In the genomic region with DNA sequence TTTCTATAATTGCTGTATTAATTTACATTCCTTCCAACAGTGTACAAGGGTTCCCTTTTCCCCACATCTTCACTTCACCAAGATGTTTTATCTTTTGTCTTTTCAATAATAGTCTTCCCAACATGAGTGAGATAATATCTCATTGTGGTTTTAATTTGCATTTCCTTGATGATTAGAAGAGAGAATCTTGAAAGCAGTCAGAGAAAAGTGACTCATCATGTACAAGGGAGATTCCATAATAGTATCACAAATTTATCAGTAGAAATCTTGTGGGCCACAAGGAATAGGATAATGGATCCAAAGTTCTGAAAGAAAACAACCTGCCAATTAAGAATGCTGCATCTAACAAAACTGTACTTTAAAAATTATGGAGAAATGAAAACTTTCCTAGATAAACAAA, we compare ENCODE assay signal across 14 cellular contexts.
A peak's percentile ranks its signal among the peaks of the same experiment; 100 is the strongest.
DNase-seq lines count a peak whose midpoint lies in the region; ATAC-seq and TF ChIP-seq lines count a peak whose summit lies in the region.
"Had no signal": no experiment of that assay in that cellular context is flagged by ENCODE, and none has a peak within 500 bp of the region (broad histone marks: within the 10 kb centered on the region; RNA-seq: fewer than 3 reads in every experiment).

No MANE protein-coding gene starts in this region.

- H3K36me3 ChIP-seq in mammary epithelial cell (ENCODE audit: insufficient read depth, low read length) (no peaks in the 10 kb centered on the region), breast epithelium (no peaks in the 10 kb centered on the region), vagina (no peaks in the 10 kb centered on the region)
- H3K36me3 ChIP-seq: gastroesophageal sphincter had no signal

- in situ Hi-C loops in mammary epithelial cell (cut with MboI; ENCODE audit: low sequenced_read_pairs in 2 of 2) = no loop called here

- no peaks in the 10 kb centered on the region for H3K4me1 ChIP-seq in mammary epithelial cell (ENCODE audit: insufficient read depth, low read length)
- no peaks in the 10 kb centered on the region for H3K4me1 ChIP-seq in breast epithelium
- no peaks in the 10 kb centered on the region for H3K4me1 ChIP-seq in vagina
- H3K4me1 ChIP-seq: gastroesophageal sphincter had no signal

- H3K27ac ChIP-seq in mammary epithelial cell (ENCODE audit: insufficient read depth, low read depth, low read length) = no peak overlapping the region
- H3K27ac ChIP-seq in breast epithelium = no peak overlapping the region
- H3K27ac ChIP-seq in vagina = no peak overlapping the region
- H3K27ac ChIP-seq: gastroesophageal sphincter had no signal

- BruUV-seq in mammary epithelial cell (replicated peaks; lab: Mats Ljungman, UMichigan) = no TSS peak

- H3K27me3 Mint-ChIP-seq in mesothelial cell of epicardium (ENCODE audit: low read depth) = no peaks in the 10 kb centered on the region

- H3K36me3 Mint-ChIP-seq in mesothelial cell of epicardium = peaks cover 3% of the 10 kb centered on the region

- H3K4me3 ChIP-seq in mammary epithelial cell (replicated peaks in 1 of 3; ENCODE audit: insufficient read depth in 1 of 3, low read depth in 2 of 3, low read length in 3 of 3) (no peak overlapping the region), breast epithelium (no peak overlapping the region), vagina (no peak overlapping the region)
- H3K4me3 ChIP-seq: gastroesophageal sphincter had no signal

- H3K27me3 ChIP-seq in mammary epithelial cell (ENCODE audit: insufficient read depth, low read length) (no peaks in the 10 kb centered on the region), breast epithelium (no peaks in the 10 kb centered on the region), vagina (no peaks in the 10 kb centered on the region)
- H3K27me3 ChIP-seq: gastroesophageal sphincter had no signal

- ATAC-seq in HG02759 (IDR thresholded peaks at IDR 0.05; ENCODE audit: unreplicated experiment) (peak; percentile 75), left colon (no peak)
- ATAC-seq: gastroesophageal sphincter had no signal

- H2AFZ ChIP-seq in mammary epithelial cell (ENCODE audit: low read depth, low read length) = no peak overlapping the region

- no peaks in the 10 kb centered on the region for H3K4me1 Mint-ChIP-seq in mesothelial cell of epicardium

- H3K9me3 ChIP-seq in mammary epithelial cell (replicated peaks; ENCODE audit: insufficient read depth, low read length) = no peaks in the 10 kb centered on the region
- peaks cover 0 to 8% of the 10 kb centered on the region in 2 donors for H3K9me3 ChIP-seq in breast epithelium
- no peaks in the 10 kb centered on the region for H3K9me3 ChIP-seq in vagina
- H3K9me3 ChIP-seq: gastroesophageal sphincter had no signal

- no peak overlapping the region for H3K9ac ChIP-seq in mammary epithelial cell (ENCODE audit: insufficient read depth, low read length)

- H3K4me2 ChIP-seq in mammary epithelial cell (ENCODE audit: insufficient read depth, low read depth, low read length) = no peak overlapping the region

- intact Hi-C loops in mammary epithelial cell (cut with micrococcal nuclease) = no loop called here
- intact Hi-C loops in breast epithelium (cut with DNase I; ENCODE audit: low total_unique reads) = no loop called here
- intact Hi-C loops in left colon (cut with DNase I, micrococcal nuclease) = no loop called here
- intact Hi-C loops in vagina (cut with DNase I) = no loop called here

- dilution Hi-C loops in mammary epithelial cell (cut with HindIII; ENCODE audit: low sequenced_read_pairs) = no loop called here

- H3K79me2 ChIP-seq in mammary epithelial cell (ENCODE audit: insufficient read depth, low read length) = no peaks in the 10 kb centered on the region

- no peak for TF ChIP-seq POLR2A in breast epithelium (IDR thresholded peaks at IDR 0.05)
- no peak for TF ChIP-seq POLR2A in vagina (IDR thresholded peaks at IDR 0.05)

- TF ChIP-seq CTCF in mammary epithelial cell (conservative IDR thresholded peaks at IDR 0.05 in 1 of 2, IDR thresholded peaks at IDR 0.05 in 1 of 2; ENCODE audit: extremely low read depth in 1 of 2, insufficient read depth in 1 of 2, low read depth in 1 of 2, low read length in 2 of 2) = no peak
- no peak for TF ChIP-seq CTCF in breast epithelium (IDR thresholded peaks at IDR 0.05)
- TF ChIP-seq CTCF in vagina (IDR thresholded peaks at IDR 0.05) = no peak
- no peak for TF ChIP-seq CTCF in mesothelial cell of epicardium (IDR thresholded peaks at IDR 0.05; ENCODE audit: unreplicated experiment)

- peaks cover 42% of the 10 kb centered on the region for H3K9me3 Mint-ChIP-seq in mesothelial cell of epicardium

- no peaks in the 10 kb centered on the region for H4K20me1 ChIP-seq in mammary epithelial cell (ENCODE audit: insufficient read depth, low read length)

- DNase-seq in mammary epithelial cell (peak; percentile 56), breast epithelium (ENCODE audit: low spot score in 2 of 2) (no peak), RPMI7951 (ENCODE audit: low read depth) (peak; percentile 75), left colon (no peak), vagina (ENCODE audit: extremely low spot score in 2 of 2) (no peak), germinal center (ENCODE audit: low spot score) (no peak), mesothelial cell of epicardium (ENCODE audit: low spot score in 2 of 2, unreplicated experiment in 2 of 2) (no peak)
- DNase-seq: effector CD8-positive, alpha-beta T cell; KBM-7; NCI-H1436 treated with DMSO at 0.1 percent for 48 hours; NCI-H526 treated with DMSO at 0.1 percent for 48 hours; stimulated activated CD4-positive, alpha-beta T cell treated with anti-CD3 and anti-CD28 coated beads, Interleukin-2, amount 100 ng/mL, for 24 hours had no signal

- no peak overlapping the region for H3K27ac Mint-ChIP-seq in mesothelial cell of epicardium

- H3K4me3 Mint-ChIP-seq in mesothelial cell of epicardium = no peak overlapping the region

- CTCF ChIA-PET in mammary epithelial cell (lab: Charles Lee; ENCODE audit: low non-redundant PET) = no interaction called here

Comparison
In these comparisons a context has a peak if more than half of its experiments do, and no peak if none do; other contexts are left out.
1. DNase-seq: peak in mammary epithelial cell (single experiment) and RPMI7951 (single experiment); none in breast epithelium (0 of 2), left colon (0 of 2), vagina (0 of 2), germinal center (single experiment) and mesothelial cell of epicardium (0 of 2).